Comparison of ENCODE assay signal across 9 cellular contexts in genomic region chrX:51163730-51164129, GRCh38.
"Had no signal": no experiment of that assay in that cellular context is flagged by ENCODE, and none has a peak within 500 bp of the region (broad histone marks: within the 10 kb centered on the region; RNA-seq: fewer than 3 reads in every experiment).

No MANE protein-coding gene starts in this region.

- H3K27ac ChIP-seq: GM23248 had no signal

- ATAC-seq: GM23338, HCT116 had no signal

- H3K36me3 ChIP-seq: HAP-1 had no signal

- DNase-seq: GM23248, GOT3, H7, H9, HCEC 1CT, HFFc6 had no signal

- H3K9me3 ChIP-seq: HAP-1 had no signal

- H3K4me1 ChIP-seq: HAP-1 had no signal

- H3K4me3 ChIP-seq: GM23248, GM23338, HAP-1 had no signal
